Comparison of ENCODE assay signal across 1 cellular context in the genomic region with DNA sequence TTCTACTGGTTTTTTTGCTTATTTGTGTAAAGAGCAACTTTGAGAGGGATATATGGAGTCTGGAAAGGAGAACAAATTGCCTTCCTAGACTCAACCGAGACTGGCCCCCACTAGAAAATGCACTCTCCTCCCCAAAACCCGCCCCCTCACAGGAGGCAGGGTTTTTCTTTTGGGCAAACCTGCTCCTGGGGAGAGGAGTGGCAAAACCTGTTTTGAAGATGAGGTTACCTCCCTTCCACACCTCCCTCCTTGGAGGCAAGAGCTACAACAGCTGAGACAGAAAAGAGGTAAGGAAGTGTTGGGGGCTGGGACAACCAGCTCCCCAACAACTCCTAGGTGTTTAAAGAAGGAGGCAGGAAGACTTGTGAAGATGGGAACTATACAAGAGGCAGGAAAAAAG.
A peak's percentile ranks its signal among the peaks of the same experiment; 100 is the strongest.
TF ChIP-seq lines count a peak whose summit lies in the region.

A gene with protein sequence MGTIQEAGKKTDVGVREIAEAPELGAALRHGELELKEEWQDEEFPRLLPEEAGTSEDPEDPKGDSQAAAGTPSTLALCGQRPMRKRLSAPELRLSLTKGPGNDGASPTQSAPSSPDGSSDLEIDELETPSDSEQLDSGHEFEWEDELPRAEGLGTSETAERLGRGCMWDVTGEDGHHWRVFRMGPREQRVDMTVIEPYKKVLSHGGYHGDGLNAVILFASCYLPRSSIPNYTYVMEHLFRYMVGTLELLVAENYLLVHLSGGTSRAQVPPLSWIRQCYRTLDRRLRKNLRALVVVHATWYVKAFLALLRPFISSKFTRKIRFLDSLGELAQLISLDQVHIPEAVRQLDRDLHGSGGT (plus strand): TSS at position 231 of the 400 bp plus-strand sequence. CDS start 140 bp downstream, at position 371.

TF ChIP-seq in K562, 482 proteins besides CTCF, POLR2A, EP300 and RAD21:
- TF ChIP-seq, protein P1, sequence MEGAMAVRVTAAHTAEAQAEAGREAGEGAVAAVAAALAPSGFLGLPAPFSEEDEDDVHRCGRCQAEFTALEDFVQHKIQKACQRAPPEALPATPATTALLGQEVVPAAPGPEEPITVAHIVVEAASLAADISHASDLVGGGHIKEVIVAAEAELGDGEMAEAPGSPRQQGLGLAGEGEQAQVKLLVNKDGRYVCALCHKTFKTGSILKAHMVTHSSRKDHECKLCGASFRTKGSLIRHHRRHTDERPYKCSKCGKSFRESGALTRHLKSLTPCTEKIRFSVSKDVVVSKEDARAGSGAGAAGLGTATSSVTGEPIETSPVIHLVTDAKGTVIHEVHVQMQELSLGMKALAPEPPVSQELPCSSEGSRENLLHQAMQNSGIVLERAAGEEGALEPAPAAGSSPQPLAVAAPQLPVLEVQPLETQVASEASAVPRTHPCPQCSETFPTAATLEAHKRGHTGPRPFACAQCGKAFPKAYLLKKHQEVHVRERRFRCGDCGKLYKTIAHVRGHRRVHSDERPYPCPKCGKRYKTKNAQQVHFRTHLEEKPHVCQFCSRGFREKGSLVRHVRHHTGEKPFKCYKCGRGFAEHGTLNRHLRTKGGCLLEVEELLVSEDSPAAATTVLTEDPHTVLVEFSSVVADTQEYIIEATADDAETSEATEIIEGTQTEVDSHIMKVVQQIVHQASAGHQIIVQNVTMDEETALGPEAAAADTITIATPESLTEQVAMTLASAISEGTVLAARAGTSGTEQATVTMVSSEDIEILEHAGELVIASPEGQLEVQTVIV (CRISPR knock-in tag; IDR thresholded peaks at IDR 0.05; ENCODE audit: borderline replicate concordance): no peak
- TF ChIP-seq EGR1 (conservative IDR thresholded peaks at IDR 0.05) (0 out of 2 replicates have a peak, but pooled peaks have one; percentile 25), ZNF165 (CRISPR knock-in tag; IDR thresholded peaks at IDR 0.05; ENCODE audit: borderline replicate concordance) (no peak), ATF7 (IDR thresholded peaks at IDR 0.05) (no peak), NR2F6 (CRISPR knock-in tag; IDR thresholded peaks at IDR 0.05) (no peak)
